In the genomic region with DNA sequence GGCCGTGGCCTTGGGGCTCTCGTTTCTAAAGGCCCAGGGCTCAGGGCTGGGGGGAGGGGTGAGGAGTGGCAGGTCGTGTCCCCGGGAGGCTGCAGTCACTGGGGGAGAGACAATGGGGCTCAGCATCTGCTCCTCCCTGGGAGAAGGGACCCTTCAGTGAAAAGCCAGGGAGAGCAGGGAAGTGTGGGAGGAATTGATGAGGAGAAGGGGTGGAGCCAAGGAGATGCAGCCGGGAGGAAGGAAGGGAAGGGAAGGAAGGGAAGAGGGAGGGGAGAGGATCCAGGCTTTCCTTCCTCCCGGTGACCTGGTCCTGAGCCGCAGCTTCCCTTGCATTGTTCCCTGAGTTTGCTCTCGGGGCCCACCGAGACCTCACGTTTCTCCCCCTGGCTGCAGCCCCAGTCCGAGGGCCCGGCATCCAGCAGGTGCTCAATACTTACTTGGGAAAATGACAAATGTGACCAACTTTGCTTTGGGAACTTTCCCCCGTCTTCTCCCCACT, we compare ENCODE assay signal across 8 cellular contexts. TPM values are rescaled to one million over a fixed set of nuclear protein-coding genes. Genes with fewer than 3 reads are reported as not detected.
DNase-seq lines count a peak whose midpoint lies in the region; ATAC-seq and TF ChIP-seq lines count a peak whose summit lies in the region.

No MANE protein-coding gene starts in this region.

- intact Hi-C loops in naive thymus-derived CD4-positive, alpha-beta T cell (cut with micrococcal nuclease) = loop anchor here (2.0 to 5.0 kb wide), 5 partner anchors 38 to 101 kb away; no protein-coding TSS in a partner anchor

- H3K36me3 Mint-ChIP-seq in naive thymus-derived CD4-positive, alpha-beta T cell = peaks cover 0 to 3% (median 0%) of the 10 kb centered on the region in 5 donors

- peaks cover 0 to 21% (median 0%) of the 10 kb centered on the region in 5 donors for H3K27me3 Mint-ChIP-seq in naive thymus-derived CD4-positive, alpha-beta T cell

- POLR2A ChIA-PET in naive thymus-derived CD4-positive, alpha-beta T cell (lab: Charles Lee) = interaction anchor here (0.9 to 1.3 kb wide), 2 partner anchors 14 to 106 kb away, joined by 4 to 6 read pairs; a partner anchor contains a TSS

- H3K27ac ChIP-seq in esophagus (ENCODE audit: low read depth in 2 of 2, low read length in 1 of 2) = peak overlapping the region; percentile 87 to 94
- H3K27ac ChIP-seq in naive thymus-derived CD4-positive, alpha-beta T cell (ENCODE audit: low read depth, low read length) = no peak overlapping the region

- peak overlapping the region in 5 of 10 donors; percentile 15 to 66 (median 38) for H3K4me3 Mint-ChIP-seq in naive thymus-derived CD4-positive, alpha-beta T cell

- in situ Hi-C loops in G401 (cut with HindIII; ENCODE audit: low sequenced_read_pairs) = no loop called here

- peaks cover 2 to 17% of the 10 kb centered on the region in 2 donors for H3K4me1 ChIP-seq in esophagus (ENCODE audit: control insufficient read depth in 2 of 2, insufficient read depth in 2 of 2, low read length in 1 of 2)
- H3K4me1 ChIP-seq in naive thymus-derived CD4-positive, alpha-beta T cell (ENCODE audit: control insufficient read depth in 2 of 2, insufficient read depth in 2 of 2, low read length in 2 of 2) = peaks cover 5 to 6% of the 10 kb centered on the region in 2 donors

- H3K36me3 ChIP-seq in esophagus (ENCODE audit: control insufficient read depth in 2 of 2, insufficient read depth in 2 of 2, low read length in 1 of 2) = peaks cover 0 to 2% of the 10 kb centered on the region in 2 donors
- no peaks in the 10 kb centered on the region for H3K36me3 ChIP-seq in naive thymus-derived CD4-positive, alpha-beta T cell (ENCODE audit: control insufficient read depth in 2 of 3, insufficient read depth in 3 of 3, low read length in 3 of 3)

- H3K27me3 ChIP-seq in esophagus (ENCODE audit: control insufficient read depth in 1 of 2, insufficient read depth in 2 of 2, low read length in 2 of 2) = no peaks in the 10 kb centered on the region
- H3K27me3 ChIP-seq in naive thymus-derived CD4-positive, alpha-beta T cell (ENCODE audit: control insufficient read depth in 2 of 2, insufficient read depth in 2 of 2, low read length in 2 of 2) = no peaks in the 10 kb centered on the region

- 22 to 24% methylated on average over 11 to 13 of the region's 13 CpGs for WGBS in esophagus, 2 donors

- no peak for TF ChIP-seq CTCF in AG10803 (conservative IDR thresholded peaks at IDR 0.05; ENCODE audit: low read length)

- peak overlapping the region in 6 of 9 donors; percentile 25 to 69 (median 44) for H3K27ac Mint-ChIP-seq in naive thymus-derived CD4-positive, alpha-beta T cell

- CTCF ChIA-PET in naive thymus-derived CD4-positive, alpha-beta T cell (lab: Charles Lee) = interaction anchor here (0.5 kb wide), 1 partner anchor 287 kb away, joined by 3 read pairs; no protein-coding TSS in a partner anchor

- H3K9me3 ChIP-seq in esophagus (ENCODE audit: control insufficient read depth in 2 of 2, insufficient read depth in 1 of 2, low read depth in 1 of 2, low read length in 1 of 2) = no peaks in the 10 kb centered on the region
- no peaks in the 10 kb centered on the region for H3K9me3 ChIP-seq in naive thymus-derived CD4-positive, alpha-beta T cell (ENCODE audit: control insufficient read depth in 2 of 3, low read length in 3 of 3)

- peak overlapping the region; percentile 57 for H3K4me3 ChIP-seq in AG10803 (ENCODE audit: low read length)
- peak overlapping the region; percentile 47 to 96 for H3K4me3 ChIP-seq in esophagus (ENCODE audit: low read depth in 1 of 2, low read length in 2 of 2)
- H3K4me3 ChIP-seq in naive thymus-derived CD4-positive, alpha-beta T cell (ENCODE audit: low read length) = no peak overlapping the region

- H3K4me1 Mint-ChIP-seq in naive thymus-derived CD4-positive, alpha-beta T cell = peaks cover 28 to 38% (median 31%) of the 10 kb centered on the region in 7 donors

- H3K9me3 Mint-ChIP-seq in naive thymus-derived CD4-positive, alpha-beta T cell = peaks cover 0 to 5% (median 0%) of the 10 kb centered on the region in 11 donors

- no peak for ATAC-seq in naive thymus-derived CD4-positive, alpha-beta T cell

- DNase-seq in AG10803 (ENCODE audit: low read depth) (peak; percentile 32), NCI-H82 treated with DMSO at 0.1 percent for 48 hours (lab: John Stamatoyannopoulos, UW; ENCODE audit: unreplicated experiment) (peak; percentile 44), hippocampal formation (lab: John Stamatoyannopoulos, UW) (no peak), NCI-H1694 (lab: John Stamatoyannopoulos, UW) (no peak), G401 (ENCODE audit: low spot score) (no peak), SHP77 treated with DMSO at 0.1 percent for 48 hours (lab: John Stamatoyannopoulos, UW) (no peak)
- no peak for DNase-seq in naive thymus-derived CD4-positive, alpha-beta T cell

RNA-seq across cellular contexts. Expression of a gene that starts 1.4 kb away (rescaled TPM):
- polyA plus RNA-seq in esophagus = 10 to 100 TPM; 21.1 to 62.1 TPM
- 10 to 100 TPM in 4 of 5 experiments, 1 to 10 TPM in 1; 7.3 to 28.8 (median 21.8) TPM for total RNA-seq in naive thymus-derived CD4-positive, alpha-beta T cell
- 1 to 10 TPM in 1 of 2 donors, under 1 TPM in 1; 0.77 to 2.7 TPM for polyA plus RNA-seq in naive thymus-derived CD4-positive, alpha-beta T cell
- 7.6 and 9.0 TPM in 2 replicates for total RNA-seq in G401 (2014; rRNA removed; shearing (Covaris generic))

Comparison
In these comparisons a context has a peak if more than half of its experiments do, and no peak if none do; other contexts are left out.
1. DNase-seq: peak in AG10803 (single experiment) and NCI-H82 treated with DMSO at 0.1 percent for 48 hours (single experiment); none in naive thymus-derived CD4-positive, alpha-beta T cell (0 of 9), hippocampal formation (0 of 2), NCI-H1694 (single experiment), G401 (single experiment) and SHP77 treated with DMSO at 0.1 percent for 48 hours (single experiment).